Comparison of ENCODE assay signal across 16 cellular contexts in genomic region chr13:71242191-71242590, GRCh38.
DNase-seq lines count a peak whose midpoint lies in the region; ATAC-seq and TF ChIP-seq lines count a peak whose summit lies in the region.
"Had no signal": no experiment of that assay in that cellular context is flagged by ENCODE, and none has a peak within 500 bp of the region (broad histone marks: within the 10 kb centered on the region; RNA-seq: fewer than 3 reads in every experiment).

No MANE protein-coding gene starts in this region.

- H2BK5ac ChIP-seq in mesendoderm (ENCODE audit: low read length), result no peak overlapping the region

- H3K4me1 ChIP-seq in GM23338 (ENCODE audit: insufficient read depth), result no peaks in the 10 kb centered on the region; the same call in 1 of the 2 replicates
- H3K4me1 ChIP-seq in mesendoderm (ENCODE audit: control insufficient read depth, low read depth, low read length), result no peaks in the 10 kb centered on the region
- H3K4me1 ChIP-seq: spleen had no signal

- TF ChIP-seq CTCF in GM23338 (conservative IDR thresholded peaks at IDR 0.05; ENCODE audit: low read depth in 2 of 2) (no peak), mesothelial cell of epicardium (IDR thresholded peaks at IDR 0.05; ENCODE audit: unreplicated experiment) (no peak)

- no peak for DNase-seq in GM23338 (ENCODE audit: low spot score)
- DNase-seq in NCI-H345 treated with DMSO at 0.1 percent for 48 hours (lab: John Stamatoyannopoulos, UW; ENCODE audit: unreplicated experiment), result peak; percentile 71
- DNase-seq in ecto neural progenitor cell (ENCODE audit: low spot score), result peak; percentile 58
- no peak for DNase-seq in mesothelial cell of epicardium (ENCODE audit: low spot score in 2 of 2, unreplicated experiment in 2 of 2)
- DNase-seq in activated T-cell treated with anti-CD3 and anti-CD28 coated beads, Interleukin-2, amount 50 U/mL, for 4 hours, result no peak
- DNase-seq in mesendoderm, result no peak
- DNase-seq: activated CD4-positive, CD25-positive, alpha-beta regulatory T cell treated with anti-CD3 and anti-CD28 coated beads, Interleukin-2, amount 50 U/mL, for 72 hours; activated naive CD4-positive, alpha-beta T cell treated with anti-CD3 and anti-CD28 coated beads for 36 hours; DMS53; MG63; spleen; stimulated activated naive CD4-positive, alpha-beta T cell treated with Interleukin-2 at 50 U/mL for 16 hours had no signal

- H3K27me3 Mint-ChIP-seq in GM23338 (ENCODE audit: insufficient read depth, low read depth, poor library complexity), result no peaks in the 10 kb centered on the region
- no peaks in the 10 kb centered on the region for H3K27me3 Mint-ChIP-seq in mesothelial cell of epicardium (ENCODE audit: low read depth)
- H3K27me3 Mint-ChIP-seq in activated T-cell treated with anti-CD3 and anti-CD28 coated beads, Interleukin-2, amount 50 U/mL, for 4 hours (ENCODE audit: low read depth), result peaks cover 1% of the 10 kb centered on the region
- H3K27me3 Mint-ChIP-seq: B cell had no signal

- no peaks in the 10 kb centered on the region for H3K79me1 ChIP-seq in mesendoderm (ENCODE audit: low read length)

- H3F3A ChIP-seq in GM23338 (replicated peaks; ENCODE audit: low read depth), result no peaks in the 10 kb centered on the region

- H3K18ac ChIP-seq in mesendoderm (ENCODE audit: low read length), result no peak overlapping the region

- H3K36me3 ChIP-seq in GM23338 (ENCODE audit: insufficient read depth) (no peaks in the 10 kb centered on the region), mesendoderm (ENCODE audit: control insufficient read depth, insufficient read depth, low read length) (no peaks in the 10 kb centered on the region)
- H3K36me3 ChIP-seq: cardiac muscle cell, MG63, spleen had no signal

- H3K79me2 ChIP-seq in GM23338 (replicated peaks; ENCODE audit: insufficient read depth), result no peaks in the 10 kb centered on the region
- H3K79me2 ChIP-seq in mesendoderm (ENCODE audit: control insufficient read depth, insufficient read depth, low read length), result no peaks in the 10 kb centered on the region

- peak overlapping the region; percentile 12; the same call in 1 of the 2 replicates for H2AFZ ChIP-seq in GM23338

- ATAC-seq in GM23338 (no peak), HG03442 (IDR thresholded peaks at IDR 0.05; ENCODE audit: unreplicated experiment) (no peak)
- ATAC-seq in activated T-cell treated with anti-CD3 and anti-CD28 coated beads, Interleukin-2, amount 50 U/mL, for 4 hours, result no peak

- H3K9ac ChIP-seq in mesendoderm (ENCODE audit: low read length), result no peak overlapping the region

- H3K4me3 ChIP-seq in GM23338 (no peak overlapping the region), mesendoderm (ENCODE audit: low read length) (no peak overlapping the region)
- H3K4me3 ChIP-seq: cardiac muscle cell, MG63, spleen had no signal

- no peaks in the 10 kb centered on the region for H3K9me2 ChIP-seq in GM23338 (ENCODE audit: insufficient read depth)

- H4K8ac ChIP-seq in mesendoderm (ENCODE audit: low read depth, low read length), result no peak overlapping the region

- no peak overlapping the region for H2AK5ac ChIP-seq in mesendoderm (ENCODE audit: low read length)

- H3K9me3 Mint-ChIP-seq in GM23338 (no peaks in the 10 kb centered on the region), mesothelial cell of epicardium (peaks cover 5% of the 10 kb centered on the region)
- no peaks in the 10 kb centered on the region for H3K9me3 Mint-ChIP-seq in activated T-cell treated with anti-CD3 and anti-CD28 coated beads, Interleukin-2, amount 50 U/mL, for 4 hours
- H3K9me3 Mint-ChIP-seq: activated naive CD4-positive, alpha-beta T cell treated with anti-CD3 and anti-CD28 coated beads for 36 hours; T-helper 1 cell treated with Interleukin-12 subunit alpha and Interleukin-12 subunit beta and Interleukin-4 antibody, amounts not matched to agents 30 μg/mL and 1 μg/mL, for 36 hours had no signal

- H3K56ac ChIP-seq in mesendoderm (ENCODE audit: low read length), result no peak overlapping the region

- H3K4me1 Mint-ChIP-seq in GM23338 (peaks cover 2% of the 10 kb centered on the region), mesothelial cell of epicardium (peaks cover 21% of the 10 kb centered on the region)
- no peaks in the 10 kb centered on the region for H3K4me1 Mint-ChIP-seq in activated T-cell treated with anti-CD3 and anti-CD28 coated beads, Interleukin-2, amount 50 U/mL, for 4 hours (ENCODE audit: low read depth)
- H3K4me1 Mint-ChIP-seq: B cell had no signal

- H3K27ac Mint-ChIP-seq in GM23338 (no peak overlapping the region; the same call in 1 of the 2 replicates), mesothelial cell of epicardium (peak overlapping the region; percentile 74)
- H3K27ac Mint-ChIP-seq: activated naive CD4-positive, alpha-beta T cell treated with anti-CD3 and anti-CD28 coated beads for 36 hours; B cell; T-helper 1 cell treated with Interleukin-12 subunit alpha and Interleukin-12 subunit beta and Interleukin-4 antibody, amounts not matched to agents 30 μg/mL and 1 μg/mL, for 36 hours had no signal

- H3K4me2 ChIP-seq in GM23338 (no peak overlapping the region), mesendoderm (ENCODE audit: low read length) (no peak overlapping the region)

- H3K27ac ChIP-seq in GM23338 (ENCODE audit: low read depth) (no peak overlapping the region), mesendoderm (ENCODE audit: low read depth, low read length) (no peak overlapping the region)
- H3K27ac ChIP-seq: cardiac muscle cell, spleen had no signal

- H4K20me1 ChIP-seq in GM23338 (replicated peaks; ENCODE audit: insufficient read depth), result no peaks in the 10 kb centered on the region

- H3K4me3 Mint-ChIP-seq in GM23338, result no peak overlapping the region
- H3K4me3 Mint-ChIP-seq in mesothelial cell of epicardium, result no peak overlapping the region
- H3K4me3 Mint-ChIP-seq in activated T-cell treated with anti-CD3 and anti-CD28 coated beads, Interleukin-2, amount 50 U/mL, for 4 hours, result no peak overlapping the region
- H3K4me3 Mint-ChIP-seq: activated naive CD4-positive, alpha-beta T cell treated with anti-CD3 and anti-CD28 coated beads for 36 hours; B cell; T-helper 1 cell treated with Interleukin-12 subunit alpha and Interleukin-12 subunit beta and Interleukin-4 antibody, amounts not matched to agents 30 μg/mL and 1 μg/mL, for 36 hours had no signal

- no CpG with 5 or more reads among the region's 4 CpGs for WGBS in mesendoderm (ENCODE audit: extremely low coverage, insufficient coverage, low lambda C conversion rate)

- no peak overlapping the region for H4K5ac ChIP-seq in mesendoderm (ENCODE audit: low read length)

- no peak overlapping the region for H3K23ac ChIP-seq in mesendoderm (ENCODE audit: low read length)

- no peak overlapping the region for H2BK120ac ChIP-seq in mesendoderm (ENCODE audit: low read depth, low read length)

- no peak overlapping the region for H2BK15ac ChIP-seq in mesendoderm (replicated peaks; ENCODE audit: low read depth)

- H3K4ac ChIP-seq in mesendoderm (ENCODE audit: low read depth, low read length), result no peak overlapping the region

- H3K27me3 ChIP-seq in GM23338 (ENCODE audit: insufficient read depth) (no peaks in the 10 kb centered on the region), mesendoderm (ENCODE audit: insufficient read depth, low read length, poor library complexity) (no peaks in the 10 kb centered on the region)
- H3K27me3 ChIP-seq: cardiac muscle cell, MG63, spleen had no signal

- H3K36me3 Mint-ChIP-seq in GM23338 (ENCODE audit: low read depth) (no peaks in the 10 kb centered on the region), mesothelial cell of epicardium (no peaks in the 10 kb centered on the region)
- H3K36me3 Mint-ChIP-seq in activated T-cell treated with anti-CD3 and anti-CD28 coated beads, Interleukin-2, amount 50 U/mL, for 4 hours (ENCODE audit: insufficient read depth), result no peaks in the 10 kb centered on the region

TF ChIP-seq in GM23338, 12 proteins besides CTCF, POLR2A, EP300 and RAD21 (continues in another document):
- no peak for TF ChIP-seq NANOG (IDR thresholded peaks at IDR 0.05; ENCODE audit: borderline replicate concordance)
- TF ChIP-seq ZNF114 (CRISPR knock-in tag; IDR thresholded peaks at IDR 0.05), result no peak
- no peak for TF ChIP-seq REST (IDR thresholded peaks at IDR 0.05; ENCODE audit: unreplicated experiment)
- TF ChIP-seq CREB1 (CRISPR knock-in tag; IDR thresholded peaks at IDR 0.05; ENCODE audit: low read depth), result no peak
- no peak for TF ChIP-seq ETS1 (IDR thresholded peaks at IDR 0.05)
- no peak for TF ChIP-seq EZH2 (IDR thresholded peaks at IDR 0.05; ENCODE audit: low read depth, unreplicated experiment)
- no peak for TF ChIP-seq STAT1 (IDR thresholded peaks at IDR 0.05; ENCODE audit: unreplicated experiment)

Comparison
In these comparisons a context has a peak if more than half of its experiments do, and no peak if none do; other contexts are left out.
1. DNase-seq: peak in NCI-H345 treated with DMSO at 0.1 percent for 48 hours (single experiment) and ecto neural progenitor cell (single experiment); none in GM23338 (single experiment), mesothelial cell of epicardium (0 of 2), activated T-cell treated with anti-CD3 and anti-CD28 coated beads, Interleukin-2, amount 50 U/mL, for 4 hours (single experiment) and mesendoderm (single experiment).